ENCODE assay signal across 8 cellular contexts in genomic region chr16:4846901-4847773, GRCh38. TPM values are rescaled to one million over a fixed set of nuclear protein-coding genes. Genes with fewer than 3 reads are reported as not detected.
A peak's percentile ranks its signal among the peaks of the same experiment; 100 is the strongest.
DNase-seq lines count a peak whose midpoint lies in the region; ATAC-seq and TF ChIP-seq lines count a peak whose summit lies in the region.

GLYR1 (minus strand) TSS chr16:4847288; CDS start chr16:4847265, 23 bp downstream.
UBN1 (plus strand) TSS chr16:4847481; CDS start chr16:4852918, 5,437 bp downstream.

- H3K4me3 ChIP-seq in Panc1 (ENCODE audit: low read depth in 2 of 2, low read length in 2 of 2) (peak within 1 kb of the TSS; percentile 63 to 96), esophagus muscularis mucosa (peak within 1 kb of the TSS; percentile 90 to 97 (median 94)), muscle layer of duodenum (ENCODE audit: low read depth in 1 of 2, low read length in 2 of 2) (peak within 1 kb of the TSS; percentile 92 to 94)

- H3K27me3 ChIP-seq in Panc1 (ENCODE audit: control insufficient read depth, insufficient read depth, low read length) (no peaks in the 10 kb centered on the region), esophagus muscularis mucosa (no peaks in the 10 kb centered on the region), muscle layer of duodenum (ENCODE audit: low read depth, low read length) (no peaks in the 10 kb centered on the region)

- TF ChIP-seq EP300 in esophagus muscularis mucosa (IDR thresholded peaks at IDR 0.05) = no peak

- H3K27ac ChIP-seq in Panc1 (ENCODE audit: low read length) = peak within 1 kb of the TSS; percentile 84
- peak within 1 kb of the TSS; percentile 97 to 99 (median 97) for H3K27ac ChIP-seq in esophagus muscularis mucosa (replicated peaks in 1 of 4)
- H3K27ac ChIP-seq in muscle layer of duodenum (ENCODE audit: low read length) = peak within 1 kb of the TSS; percentile 59

- WGBS in esophagus muscularis mucosa = under 1% methylated on average over 66 of the region's 126 CpGs

- in situ Hi-C loops in Panc1 (cut with HindIII; ENCODE audit: low pct_unique_long_range_greater_than_20kb, low sequenced_read_pairs) = no loop called here

- BruUV-seq in Panc1 (replicated peaks; lab: Mats Ljungman, UMichigan) = no TSS peak

- POLR2A ChIA-PET in Panc1 (lab: Charles Lee) = interaction anchor here (0.7 kb wide), 1 partner anchor 80 kb away, joined by 4 read pairs; the partner anchor contains the start of gene ZNF500

- peaks cover 24% of the 10 kb centered on the region for H3K36me3 ChIP-seq in Panc1 (ENCODE audit: control insufficient read depth, insufficient read depth, low read length)
- peaks cover 29 to 37% (median 35%) of the 10 kb centered on the region in 4 donors for H3K36me3 ChIP-seq in esophagus muscularis mucosa
- peaks cover 17 to 31% of the 10 kb centered on the region in 2 donors for H3K36me3 ChIP-seq in muscle layer of duodenum (ENCODE audit: control insufficient read depth in 1 of 2, insufficient read depth in 2 of 2, low read length in 2 of 2)

- H3K9me3 ChIP-seq in Panc1 (ENCODE audit: control insufficient read depth, insufficient read depth, low read depth, low read length) (no peaks in the 10 kb centered on the region), esophagus muscularis mucosa (no peaks in the 10 kb centered on the region), muscle layer of duodenum (ENCODE audit: control insufficient read depth in 1 of 2, low read length in 2 of 2) (no peaks in the 10 kb centered on the region)

- H3K4me1 ChIP-seq in Panc1 (ENCODE audit: control insufficient read depth, insufficient read depth, low read length) (peaks cover 22% of the 10 kb centered on the region), esophagus muscularis mucosa (peaks cover 52 to 62% (median 59%) of the 10 kb centered on the region in 4 donors), muscle layer of duodenum (ENCODE audit: control insufficient read depth in 1 of 2, insufficient read depth in 2 of 2, low read length in 2 of 2) (peaks cover 17 to 44% of the 10 kb centered on the region in 2 donors)

- peak; percentile 86 for ATAC-seq in GM21723 (IDR thresholded peaks at IDR 0.05; ENCODE audit: unreplicated experiment)
- ATAC-seq in Panc1 = peak; percentile 95

- CTCF ChIA-PET in Panc1 (lab: Charles Lee) = no interaction called here

- TF ChIP-seq CTCF in Panc1 (IDR thresholded peaks at IDR 0.05) = no peak
- TF ChIP-seq CTCF in esophagus muscularis mucosa (IDR thresholded peaks at IDR 0.05) = no peak

- peak; percentile 41 for TF ChIP-seq POLR2A in esophagus muscularis mucosa (IDR thresholded peaks at IDR 0.05; ENCODE audit: low read depth)

- DNase-seq in DMS53 (lab: John Stamatoyannopoulos, UW) = peak; percentile 98
- peak; percentile 98 for DNase-seq in KG1 (lab: John Stamatoyannopoulos, UW)
- peak; percentile 71 for DNase-seq in Panc1 (ENCODE audit: low read depth, low spot score)
- DNase-seq in activated T-cell treated with anti-CD3 and anti-CD28 coated beads, Interleukin-2, amount 50 U/mL, for 48 hours = peak; percentile 100
- DNase-seq in esophagus muscularis mucosa (ENCODE audit: extremely low spot score) = peak; percentile 100
- DNase-seq in stimulated activated CD8-positive, alpha-beta memory T cell treated with anti-CD3 and anti-CD28 coated beads, Interleukin-7, amount 100 ng/mL, for 4 hours (ENCODE audit: low read depth in 2 of 2) = peak; percentile 98 to 100

- intact Hi-C loops in Panc1 (cut with micrococcal nuclease; ENCODE audit: unreplicated experiment) (loop anchor here (10.0 kb wide), 1 partner anchor 108 kb away; the partner anchor contains the start of gene SEC14L5), esophagus muscularis mucosa (cut with DNase I) (loop anchor here (1.0 to 5.0 kb wide), 3 partner anchors 45 to 109 kb away; partner anchors contain the start of genes ROGDI and ZNF500)

RNA-seq across cellular contexts. Expression of gene GLYR1, which starts in this region (rescaled TPM):
- total RNA-seq in Panc1 (2021; ENCODE audit: unreplicated experiment) (111 TPM), esophagus muscularis mucosa (100 to 1,000 TPM in 2 of 4 donors, 10 to 100 TPM in 2; 81.8 to 111 (median 98.8) TPM)
- polyA plus RNA-seq in Panc1 (2012; ENCODE audit: insufficient read length) = 79.6 TPM

RNA-seq across cellular contexts. Expression of gene UBN1, which starts in this region (rescaled TPM):
- total RNA-seq in Panc1 (2021; ENCODE audit: unreplicated experiment) (63.1 TPM), esophagus muscularis mucosa (10 to 100 TPM; 21.0 to 48.2 (median 41.1) TPM)
- 49.5 TPM for polyA plus RNA-seq in Panc1 (2012; ENCODE audit: insufficient read length)

Comparison
In these comparisons a context has a peak if more than half of its experiments do, and no peak if none do; other contexts are left out.
1. Peak in every context shown above with its lines: DNase-seq, ATAC-seq, H3K4me3 ChIP-seq and H3K27ac ChIP-seq.